1 cellular context compared by ENCODE assay signal in the genomic region with DNA sequence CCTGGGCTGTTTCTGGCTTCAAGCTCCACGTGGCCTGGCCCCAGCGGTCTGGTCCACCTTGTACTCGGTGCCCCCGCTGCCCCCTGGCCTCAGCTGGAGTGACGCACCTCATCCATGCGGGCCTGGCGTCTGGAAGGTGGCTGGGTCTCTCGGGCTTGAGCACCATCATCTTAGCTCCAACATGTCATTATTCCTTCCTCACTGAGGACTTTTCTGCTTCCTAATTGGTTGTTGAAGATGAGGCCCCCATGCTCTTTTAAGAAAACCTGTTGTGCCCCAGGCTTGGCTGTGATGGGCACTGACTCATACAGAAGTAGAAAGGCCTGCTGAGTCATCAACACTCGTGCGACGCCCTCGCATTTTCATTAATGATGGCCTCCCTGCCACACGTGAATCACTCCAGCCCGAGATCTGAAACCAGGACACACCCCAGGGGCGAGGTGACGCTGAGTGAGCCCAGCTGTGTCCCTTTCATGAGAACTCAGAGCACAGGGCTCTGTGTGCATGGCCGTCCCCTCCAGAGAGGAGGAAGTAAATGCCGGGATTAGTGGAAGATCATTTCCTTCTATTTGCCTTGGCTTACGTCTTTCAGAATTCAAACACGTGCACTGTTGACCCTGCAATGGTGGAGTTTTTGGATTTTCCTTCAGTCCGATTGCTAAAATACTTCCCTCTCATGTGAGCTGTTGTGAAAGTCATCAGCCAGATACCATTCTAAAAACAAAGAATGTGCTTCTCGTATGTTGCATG.
TF ChIP-seq lines count a peak whose summit lies in the region.

No MANE protein-coding gene starts in this region.

TF ChIP-seq in HCT116, 20 proteins besides CTCF, POLR2A, EP300 and RAD21 (continued from another document):
- TF ChIP-seq SP1 (IDR thresholded peaks at IDR 0.05; ENCODE audit: low read depth): peak; percentile 78
- peak; percentile 48; the same call in 1 of the 2 replicates for TF ChIP-seq CBX3 (IDR thresholded peaks at IDR 0.05; ENCODE audit: low read depth)
- TF ChIP-seq, protein P1, sequence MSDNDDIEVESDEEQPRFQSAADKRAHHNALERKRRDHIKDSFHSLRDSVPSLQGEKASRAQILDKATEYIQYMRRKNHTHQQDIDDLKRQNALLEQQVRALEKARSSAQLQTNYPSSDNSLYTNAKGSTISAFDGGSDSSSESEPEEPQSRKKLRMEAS (IDR thresholded peaks at IDR 0.05): peak; percentile 87
- TF ChIP-seq, protein P2, sequence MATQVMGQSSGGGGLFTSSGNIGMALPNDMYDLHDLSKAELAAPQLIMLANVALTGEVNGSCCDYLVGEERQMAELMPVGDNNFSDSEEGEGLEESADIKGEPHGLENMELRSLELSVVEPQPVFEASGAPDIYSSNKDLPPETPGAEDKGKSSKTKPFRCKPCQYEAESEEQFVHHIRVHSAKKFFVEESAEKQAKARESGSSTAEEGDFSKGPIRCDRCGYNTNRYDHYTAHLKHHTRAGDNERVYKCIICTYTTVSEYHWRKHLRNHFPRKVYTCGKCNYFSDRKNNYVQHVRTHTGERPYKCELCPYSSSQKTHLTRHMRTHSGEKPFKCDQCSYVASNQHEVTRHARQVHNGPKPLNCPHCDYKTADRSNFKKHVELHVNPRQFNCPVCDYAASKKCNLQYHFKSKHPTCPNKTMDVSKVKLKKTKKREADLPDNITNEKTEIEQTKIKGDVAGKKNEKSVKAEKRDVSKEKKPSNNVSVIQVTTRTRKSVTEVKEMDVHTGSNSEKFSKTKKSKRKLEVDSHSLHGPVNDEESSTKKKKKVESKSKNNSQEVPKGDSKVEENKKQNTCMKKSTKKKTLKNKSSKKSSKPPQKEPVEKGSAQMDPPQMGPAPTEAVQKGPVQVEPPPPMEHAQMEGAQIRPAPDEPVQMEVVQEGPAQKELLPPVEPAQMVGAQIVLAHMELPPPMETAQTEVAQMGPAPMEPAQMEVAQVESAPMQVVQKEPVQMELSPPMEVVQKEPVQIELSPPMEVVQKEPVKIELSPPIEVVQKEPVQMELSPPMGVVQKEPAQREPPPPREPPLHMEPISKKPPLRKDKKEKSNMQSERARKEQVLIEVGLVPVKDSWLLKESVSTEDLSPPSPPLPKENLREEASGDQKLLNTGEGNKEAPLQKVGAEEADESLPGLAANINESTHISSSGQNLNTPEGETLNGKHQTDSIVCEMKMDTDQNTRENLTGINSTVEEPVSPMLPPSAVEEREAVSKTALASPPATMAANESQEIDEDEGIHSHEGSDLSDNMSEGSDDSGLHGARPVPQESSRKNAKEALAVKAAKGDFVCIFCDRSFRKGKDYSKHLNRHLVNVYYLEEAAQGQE (IDR thresholded peaks at IDR 0.05; ENCODE audit: low read depth): no peak
- 0 out of 2 replicates have a peak, but pooled peaks have one; percentile 49 for TF ChIP-seq SIN3A (IDR thresholded peaks at IDR 0.05; ENCODE audit: low read depth)
- TF ChIP-seq, protein P3, sequence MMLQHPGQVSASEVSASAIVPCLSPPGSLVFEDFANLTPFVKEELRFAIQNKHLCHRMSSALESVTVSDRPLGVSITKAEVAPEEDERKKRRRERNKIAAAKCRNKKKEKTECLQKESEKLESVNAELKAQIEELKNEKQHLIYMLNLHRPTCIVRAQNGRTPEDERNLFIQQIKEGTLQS (IDR thresholded peaks at IDR 0.05): peak; percentile 42; the same call in 1 of the 2 replicates
- peak; percentile 55; the same call in 1 of the 2 replicates for TF ChIP-seq SRF (IDR thresholded peaks at IDR 0.05; ENCODE audit: low read depth)
- peak; percentile 86 for TF ChIP-seq TCF7L2 (IDR thresholded peaks at IDR 0.05; ENCODE audit: borderline replicate concordance, extremely low read depth, insufficient read depth, insufficient read length)
- TF ChIP-seq POLR2AphosphoS5 (IDR thresholded peaks at IDR 0.05; ENCODE audit: low read depth, low read length): peak; percentile 41; the same call in 1 of the 2 replicates
- peak; percentile 93 for TF ChIP-seq FOSL1 (IDR thresholded peaks at IDR 0.05; ENCODE audit: low read depth)
